In the genomic region with DNA sequence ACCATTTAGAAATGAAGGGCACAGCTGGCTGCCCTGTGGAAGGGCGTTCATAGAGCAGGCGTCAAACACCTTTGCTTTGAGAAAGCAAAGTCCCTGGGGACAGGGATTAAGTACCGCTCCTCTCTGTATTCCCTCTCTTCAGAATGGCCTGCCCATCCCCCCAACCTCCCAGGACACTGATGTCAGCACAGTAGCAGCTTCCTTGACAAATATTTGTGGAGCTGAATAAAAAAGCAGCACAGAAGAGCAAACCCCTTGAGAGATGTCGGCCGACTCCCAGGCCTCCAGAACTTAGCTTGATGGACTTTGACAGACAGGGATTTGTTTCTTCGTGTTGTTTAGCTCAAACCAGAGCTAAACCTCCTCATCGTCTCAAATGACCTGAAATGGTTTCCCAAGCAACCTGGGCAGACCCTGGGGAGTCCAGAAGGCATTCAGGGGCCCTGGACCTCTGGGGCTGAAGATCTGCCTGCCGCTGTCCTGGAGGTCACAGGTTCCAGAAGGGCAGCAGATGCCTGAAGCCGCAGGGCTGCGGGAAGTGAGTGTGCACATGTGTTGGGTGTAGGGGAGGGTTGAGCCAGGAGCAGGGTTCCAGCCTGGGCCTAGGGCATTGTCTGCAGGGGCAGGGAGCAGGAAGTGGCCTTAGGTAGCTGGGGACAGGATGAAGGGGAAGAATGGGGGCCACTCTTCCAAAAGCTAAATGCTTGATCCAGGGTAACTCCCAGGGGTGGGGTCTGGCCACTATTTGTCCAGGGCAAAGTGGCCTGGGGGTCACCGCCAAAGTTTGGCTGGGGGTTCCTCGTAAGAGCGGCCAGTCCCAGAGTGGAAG, we compare ENCODE assay signal across 1 cellular context.
TF ChIP-seq lines count a peak whose summit lies in the region.

No MANE protein-coding gene starts in this region.

TF ChIP-seq in HepG2, 621 proteins besides CTCF, POLR2A, EP300 and RAD21 (continued from another document and continues in another):
- TF ChIP-seq ZNF543 (CRISPR knock-in tag; IDR thresholded peaks at IDR 0.05) (0 out of 2 replicates have a peak, but pooled peaks have one; percentile 26), GTF2F1 (IDR thresholded peaks at IDR 0.05; ENCODE audit: low read length) (no peak), ZNF484 (CRISPR knock-in tag; IDR thresholded peaks at IDR 0.05; ENCODE audit: borderline replicate concordance, low read depth) (no peak), ZFX (CRISPR knock-in tag; IDR thresholded peaks at IDR 0.05; ENCODE audit: low read depth) (peak; percentile 91), CEBPG (CRISPR knock-in tag; IDR thresholded peaks at IDR 0.05) (no peak; the same call in 1 of the 2 replicates), ZNF572 (CRISPR knock-in tag; IDR thresholded peaks at IDR 0.05) (peak; percentile 89), NKX3-1 (CRISPR knock-in tag; IDR thresholded peaks at IDR 0.05) (peak; percentile 87; the same call in 1 of the 2 replicates), SP140L (CRISPR knock-in tag; IDR thresholded peaks at IDR 0.05; ENCODE audit: borderline replicate concordance) (peak; percentile 62; the same call in 1 of the 2 replicates), ZNF761 (CRISPR knock-in tag; conservative IDR thresholded peaks at IDR 0.05) (peak; percentile 79), RCOR2 (CRISPR knock-in tag; IDR thresholded peaks at IDR 0.05) (peak; percentile 73), ZNF234 (CRISPR knock-in tag; conservative IDR thresholded peaks at IDR 0.05) (no peak; the same call in 1 of the 2 replicates), ZNF235 (CRISPR knock-in tag; IDR thresholded peaks at IDR 0.05; ENCODE audit: borderline replicate concordance) (peak; percentile 73; the same call in 1 of the 2 replicates), PCBP2 (optimal IDR thresholded peaks at IDR 0.05; ENCODE audit: low read depth, low read length, poor library complexity, severe bottlenecking) (no peak), TRIM24 (CRISPR knock-in tag; IDR thresholded peaks at IDR 0.05) (no peak), ZNF30 (CRISPR knock-in tag; IDR thresholded peaks at IDR 0.05) (no peak), MAF1 (CRISPR knock-in tag; IDR thresholded peaks at IDR 0.05; ENCODE audit: borderline replicate concordance) (no peak; the same call in 1 of the 2 replicates), REPIN1 (CRISPR knock-in tag; IDR thresholded peaks at IDR 0.05; ENCODE audit: borderline replicate concordance, low read depth) (0 out of 2 replicates have a peak, but pooled peaks have one; percentile 39), FOXA3 (CRISPR knock-in tag; IDR thresholded peaks at IDR 0.05) (peak; percentile 50), SKI (IDR thresholded peaks at IDR 0.05; ENCODE audit: partially characterized antibody) (no peak), TEAD2 (CRISPR knock-in tag; IDR thresholded peaks at IDR 0.05) (no peak), ZNF564 (CRISPR knock-in tag; IDR thresholded peaks at IDR 0.05) (no peak), BRD4 (CRISPR knock-in tag; IDR thresholded peaks at IDR 0.05) (peak; percentile 72; the same call in 1 of the 2 replicates), RELA (CRISPR knock-in tag; IDR thresholded peaks at IDR 0.05) (no peak), TCF7 (IDR thresholded peaks at IDR 0.05; ENCODE audit: low read depth) (0 out of 2 replicates have a peak, but pooled peaks have one; percentile 54), ONECUT2 (CRISPR knock-in tag; IDR thresholded peaks at IDR 0.05) (no peak), NFYC (CRISPR knock-in tag; IDR thresholded peaks at IDR 0.05) (peak; percentile 4; the same call in 1 of the 2 replicates)
- TF ChIP-seq, protein P1, sequence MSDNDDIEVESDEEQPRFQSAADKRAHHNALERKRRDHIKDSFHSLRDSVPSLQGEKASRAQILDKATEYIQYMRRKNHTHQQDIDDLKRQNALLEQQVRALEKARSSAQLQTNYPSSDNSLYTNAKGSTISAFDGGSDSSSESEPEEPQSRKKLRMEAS (IDR thresholded peaks at IDR 0.05) = peak; percentile 93
- TF ChIP-seq, protein P2, sequence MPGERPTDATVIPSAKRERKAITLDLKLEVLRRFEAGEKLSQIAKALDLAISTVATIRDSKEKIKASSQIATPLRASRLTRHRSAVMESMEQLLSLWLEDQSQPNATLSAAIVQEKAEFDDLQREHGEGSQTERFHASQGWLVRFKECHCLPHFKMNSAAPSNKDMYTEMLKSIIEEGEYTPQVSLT (CRISPR knock-in tag; IDR thresholded peaks at IDR 0.05; ENCODE audit: borderline replicate concordance, low read depth) = no peak
- TF ChIP-seq, protein P3, sequence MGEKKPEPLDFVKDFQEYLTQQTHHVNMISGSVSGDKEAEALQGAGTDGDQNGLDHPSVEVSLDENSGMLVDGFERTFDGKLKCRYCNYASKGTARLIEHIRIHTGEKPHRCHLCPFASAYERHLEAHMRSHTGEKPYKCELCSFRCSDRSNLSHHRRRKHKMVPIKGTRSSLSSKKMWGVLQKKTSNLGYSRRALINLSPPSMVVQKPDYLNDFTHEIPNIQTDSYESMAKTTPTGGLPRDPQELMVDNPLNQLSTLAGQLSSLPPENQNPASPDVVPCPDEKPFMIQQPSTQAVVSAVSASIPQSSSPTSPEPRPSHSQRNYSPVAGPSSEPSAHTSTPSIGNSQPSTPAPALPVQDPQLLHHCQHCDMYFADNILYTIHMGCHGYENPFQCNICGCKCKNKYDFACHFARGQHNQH (CRISPR knock-in tag; IDR thresholded peaks at IDR 0.05) = no peak; the same call in 1 of the 2 replicates
- TF ChIP-seq, protein P4, sequence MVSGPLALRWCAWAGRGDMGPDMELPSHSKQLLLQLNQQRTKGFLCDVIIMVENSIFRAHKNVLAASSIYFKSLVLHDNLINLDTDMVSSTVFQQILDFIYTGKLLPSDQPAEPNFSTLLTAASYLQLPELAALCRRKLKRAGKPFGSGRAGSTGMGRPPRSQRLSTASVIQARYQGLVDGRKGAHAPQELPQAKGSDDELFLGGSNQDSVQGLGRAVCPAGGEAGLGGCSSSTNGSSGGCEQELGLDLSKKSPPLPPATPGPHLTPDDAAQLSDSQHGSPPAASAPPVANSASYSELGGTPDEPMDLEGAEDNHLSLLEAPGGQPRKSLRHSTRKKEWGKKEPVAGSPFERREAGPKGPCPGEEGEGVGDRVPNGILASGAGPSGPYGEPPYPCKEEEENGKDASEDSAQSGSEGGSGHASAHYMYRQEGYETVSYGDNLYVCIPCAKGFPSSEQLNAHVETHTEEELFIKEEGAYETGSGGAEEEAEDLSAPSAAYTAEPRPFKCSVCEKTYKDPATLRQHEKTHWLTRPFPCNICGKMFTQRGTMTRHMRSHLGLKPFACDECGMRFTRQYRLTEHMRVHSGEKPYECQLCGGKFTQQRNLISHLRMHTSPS (CRISPR knock-in tag; IDR thresholded peaks at IDR 0.05; ENCODE audit: low read depth) = no peak
- TF ChIP-seq, protein P5, sequence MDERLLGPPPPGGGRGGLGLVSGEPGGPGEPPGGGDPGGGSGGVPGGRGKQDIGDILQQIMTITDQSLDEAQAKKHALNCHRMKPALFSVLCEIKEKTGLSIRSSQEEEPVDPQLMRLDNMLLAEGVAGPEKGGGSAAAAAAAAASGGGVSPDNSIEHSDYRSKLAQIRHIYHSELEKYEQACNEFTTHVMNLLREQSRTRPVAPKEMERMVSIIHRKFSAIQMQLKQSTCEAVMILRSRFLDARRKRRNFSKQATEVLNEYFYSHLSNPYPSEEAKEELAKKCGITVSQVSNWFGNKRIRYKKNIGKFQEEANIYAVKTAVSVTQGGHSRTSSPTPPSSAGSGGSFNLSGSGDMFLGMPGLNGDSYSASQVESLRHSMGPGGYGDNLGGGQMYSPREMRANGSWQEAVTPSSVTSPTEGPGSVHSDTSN (CRISPR knock-in tag; IDR thresholded peaks at IDR 0.05) = 0 out of 2 replicates have a peak, but pooled peaks have one; percentile 20
- TF ChIP-seq, protein P6, sequence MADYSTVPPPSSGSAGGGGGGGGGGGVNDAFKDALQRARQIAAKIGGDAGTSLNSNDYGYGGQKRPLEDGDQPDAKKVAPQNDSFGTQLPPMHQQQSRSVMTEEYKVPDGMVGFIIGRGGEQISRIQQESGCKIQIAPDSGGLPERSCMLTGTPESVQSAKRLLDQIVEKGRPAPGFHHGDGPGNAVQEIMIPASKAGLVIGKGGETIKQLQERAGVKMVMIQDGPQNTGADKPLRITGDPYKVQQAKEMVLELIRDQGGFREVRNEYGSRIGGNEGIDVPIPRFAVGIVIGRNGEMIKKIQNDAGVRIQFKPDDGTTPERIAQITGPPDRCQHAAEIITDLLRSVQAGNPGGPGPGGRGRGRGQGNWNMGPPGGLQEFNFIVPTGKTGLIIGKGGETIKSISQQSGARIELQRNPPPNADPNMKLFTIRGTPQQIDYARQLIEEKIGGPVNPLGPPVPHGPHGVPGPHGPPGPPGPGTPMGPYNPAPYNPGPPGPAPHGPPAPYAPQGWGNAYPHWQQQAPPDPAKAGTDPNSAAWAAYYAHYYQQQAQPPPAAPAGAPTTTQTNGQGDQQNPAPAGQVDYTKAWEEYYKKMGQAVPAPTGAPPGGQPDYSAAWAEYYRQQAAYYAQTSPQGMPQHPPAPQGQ (CRISPR knock-in tag; IDR thresholded peaks at IDR 0.05; ENCODE audit: borderline replicate concordance) = no peak
- TF ChIP-seq, protein P7, sequence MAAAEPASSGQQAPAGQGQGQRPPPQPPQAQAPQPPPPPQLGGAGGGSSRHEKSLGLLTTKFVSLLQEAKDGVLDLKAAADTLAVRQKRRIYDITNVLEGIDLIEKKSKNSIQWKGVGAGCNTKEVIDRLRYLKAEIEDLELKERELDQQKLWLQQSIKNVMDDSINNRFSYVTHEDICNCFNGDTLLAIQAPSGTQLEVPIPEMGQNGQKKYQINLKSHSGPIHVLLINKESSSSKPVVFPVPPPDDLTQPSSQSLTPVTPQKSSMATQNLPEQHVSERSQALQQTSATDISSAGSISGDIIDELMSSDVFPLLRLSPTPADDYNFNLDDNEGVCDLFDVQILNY (CRISPR knock-in tag; conservative IDR thresholded peaks at IDR 0.05) = no peak
- TF ChIP-seq, protein P8, sequence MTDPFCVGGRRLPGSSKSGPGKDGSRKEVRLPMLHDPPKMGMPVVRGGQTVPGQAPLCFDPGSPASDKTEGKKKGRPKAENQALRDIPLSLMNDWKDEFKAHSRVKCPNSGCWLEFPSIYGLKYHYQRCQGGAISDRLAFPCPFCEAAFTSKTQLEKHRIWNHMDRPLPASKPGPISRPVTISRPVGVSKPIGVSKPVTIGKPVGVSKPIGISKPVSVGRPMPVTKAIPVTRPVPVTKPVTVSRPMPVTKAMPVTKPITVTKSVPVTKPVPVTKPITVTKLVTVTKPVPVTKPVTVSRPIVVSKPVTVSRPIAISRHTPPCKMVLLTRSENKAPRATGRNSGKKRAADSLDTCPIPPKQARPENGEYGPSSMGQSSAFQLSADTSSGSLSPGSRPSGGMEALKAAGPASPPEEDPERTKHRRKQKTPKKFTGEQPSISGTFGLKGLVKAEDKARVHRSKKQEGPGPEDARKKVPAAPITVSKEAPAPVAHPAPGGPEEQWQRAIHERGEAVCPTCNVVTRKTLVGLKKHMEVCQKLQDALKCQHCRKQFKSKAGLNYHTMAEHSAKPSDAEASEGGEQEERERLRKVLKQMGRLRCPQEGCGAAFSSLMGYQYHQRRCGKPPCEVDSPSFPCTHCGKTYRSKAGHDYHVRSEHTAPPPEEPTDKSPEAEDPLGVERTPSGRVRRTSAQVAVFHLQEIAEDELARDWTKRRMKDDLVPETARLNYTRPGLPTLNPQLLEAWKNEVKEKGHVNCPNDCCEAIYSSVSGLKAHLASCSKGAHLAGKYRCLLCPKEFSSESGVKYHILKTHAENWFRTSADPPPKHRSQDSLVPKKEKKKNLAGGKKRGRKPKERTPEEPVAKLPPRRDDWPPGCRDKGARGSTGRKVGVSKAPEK (CRISPR knock-in tag; IDR thresholded peaks at IDR 0.05; ENCODE audit: borderline replicate concordance) = no peak
- TF ChIP-seq, protein P9, sequence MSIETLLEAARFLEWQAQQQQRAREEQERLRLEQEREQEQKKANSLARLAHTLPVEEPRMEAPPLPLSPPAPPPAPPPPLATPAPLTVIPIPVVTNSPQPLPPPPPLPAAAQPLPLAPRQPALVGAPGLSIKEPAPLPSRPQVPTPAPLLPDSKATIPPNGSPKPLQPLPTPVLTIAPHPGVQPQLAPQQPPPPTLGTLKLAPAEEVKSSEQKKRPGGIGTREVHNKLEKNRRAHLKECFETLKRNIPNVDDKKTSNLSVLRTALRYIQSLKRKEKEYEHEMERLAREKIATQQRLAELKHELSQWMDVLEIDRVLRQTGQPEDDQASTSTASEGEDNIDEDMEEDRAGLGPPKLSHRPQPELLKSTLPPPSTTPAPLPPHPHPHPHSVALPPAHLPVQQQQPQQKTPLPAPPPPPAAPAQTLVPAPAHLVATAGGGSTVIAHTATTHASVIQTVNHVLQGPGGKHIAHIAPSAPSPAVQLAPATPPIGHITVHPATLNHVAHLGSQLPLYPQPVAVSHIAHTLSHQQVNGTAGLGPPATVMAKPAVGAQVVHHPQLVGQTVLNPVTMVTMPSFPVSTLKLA (IDR thresholded peaks at IDR 0.05) = no peak
- TF ChIP-seq, protein P10, sequence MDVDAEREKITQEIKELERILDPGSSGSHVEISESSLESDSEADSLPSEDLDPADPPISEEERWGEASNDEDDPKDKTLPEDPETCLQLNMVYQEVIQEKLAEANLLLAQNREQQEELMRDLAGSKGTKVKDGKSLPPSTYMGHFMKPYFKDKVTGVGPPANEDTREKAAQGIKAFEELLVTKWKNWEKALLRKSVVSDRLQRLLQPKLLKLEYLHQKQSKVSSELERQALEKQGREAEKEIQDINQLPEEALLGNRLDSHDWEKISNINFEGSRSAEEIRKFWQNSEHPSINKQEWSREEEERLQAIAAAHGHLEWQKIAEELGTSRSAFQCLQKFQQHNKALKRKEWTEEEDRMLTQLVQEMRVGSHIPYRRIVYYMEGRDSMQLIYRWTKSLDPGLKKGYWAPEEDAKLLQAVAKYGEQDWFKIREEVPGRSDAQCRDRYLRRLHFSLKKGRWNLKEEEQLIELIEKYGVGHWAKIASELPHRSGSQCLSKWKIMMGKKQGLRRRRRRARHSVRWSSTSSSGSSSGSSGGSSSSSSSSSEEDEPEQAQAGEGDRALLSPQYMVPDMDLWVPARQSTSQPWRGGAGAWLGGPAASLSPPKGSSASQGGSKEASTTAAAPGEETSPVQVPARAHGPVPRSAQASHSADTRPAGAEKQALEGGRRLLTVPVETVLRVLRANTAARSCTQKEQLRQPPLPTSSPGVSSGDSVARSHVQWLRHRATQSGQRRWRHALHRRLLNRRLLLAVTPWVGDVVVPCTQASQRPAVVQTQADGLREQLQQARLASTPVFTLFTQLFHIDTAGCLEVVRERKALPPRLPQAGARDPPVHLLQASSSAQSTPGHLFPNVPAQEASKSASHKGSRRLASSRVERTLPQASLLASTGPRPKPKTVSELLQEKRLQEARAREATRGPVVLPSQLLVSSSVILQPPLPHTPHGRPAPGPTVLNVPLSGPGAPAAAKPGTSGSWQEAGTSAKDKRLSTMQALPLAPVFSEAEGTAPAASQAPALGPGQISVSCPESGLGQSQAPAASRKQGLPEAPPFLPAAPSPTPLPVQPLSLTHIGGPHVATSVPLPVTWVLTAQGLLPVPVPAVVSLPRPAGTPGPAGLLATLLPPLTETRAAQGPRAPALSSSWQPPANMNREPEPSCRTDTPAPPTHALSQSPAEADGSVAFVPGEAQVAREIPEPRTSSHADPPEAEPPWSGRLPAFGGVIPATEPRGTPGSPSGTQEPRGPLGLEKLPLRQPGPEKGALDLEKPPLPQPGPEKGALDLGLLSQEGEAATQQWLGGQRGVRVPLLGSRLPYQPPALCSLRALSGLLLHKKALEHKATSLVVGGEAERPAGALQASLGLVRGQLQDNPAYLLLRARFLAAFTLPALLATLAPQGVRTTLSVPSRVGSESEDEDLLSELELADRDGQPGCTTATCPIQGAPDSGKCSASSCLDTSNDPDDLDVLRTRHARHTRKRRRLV (CRISPR knock-in tag; IDR thresholded peaks at IDR 0.05) = no peak
